ENCODE assay signal across 8 cellular contexts in genomic region chr2:46179037-46179621, GRCh38.
DNase-seq lines count a peak whose midpoint lies in the region; ATAC-seq, FAIRE-seq and TF ChIP-seq lines count a peak whose summit lies in the region.

No MANE protein-coding gene starts in this region.

- DNase-seq in SK-N-SH, result peak; percentile 55
- peak; percentile 77 for DNase-seq in amniotic stem cell (lab: John Stamatoyannopoulos, UW)
- no peak for DNase-seq in HepG2 (ENCODE audit: low spot score)
- DNase-seq in stimulated activated CD8-positive, alpha-beta memory T cell treated with anti-CD3 and anti-CD28 coated beads, Interleukin-12 subunit alpha, Interleukin-12 subunit beta, amount 100 ng/mL, for 1 hour (ENCODE audit: low read depth), result peak; percentile 14
- no peak for DNase-seq in RKO (ENCODE audit: low spot score)
- no peak for DNase-seq in GM19238 (ENCODE audit: insufficient read length, low spot score)

- H3K4me3 ChIP-seq in SK-N-SH (ENCODE audit: low read depth in 2 of 2, low read length in 1 of 2) (no peak overlapping the region), HepG2 (replicated peaks in 1 of 3; ENCODE audit: insufficient read depth in 1 of 3, low read depth in 2 of 3, low read length in 3 of 3) (no peak overlapping the region)

- BruUV-seq in HepG2 (replicated peaks; lab: Mats Ljungman, UMichigan), result no TSS peak

- no peak overlapping the region for H3K4me2 ChIP-seq in SK-N-SH
- H3K4me2 ChIP-seq in HepG2 (ENCODE audit: low read depth, low read length), result no peak overlapping the region

- FAIRE-seq in HepG2 (lab: Jason Lieb, UNC), result no peak

- H3K9ac ChIP-seq in SK-N-SH (peak overlapping the region; percentile 25), HepG2 (ENCODE audit: insufficient read depth, low read depth, low read length) (no peak overlapping the region)

- TF ChIP-seq CTCF in SK-N-SH (IDR thresholded peaks at IDR 0.05), result no peak
- TF ChIP-seq CTCF in HepG2 (CRISPR knock-in tag; IDR thresholded peaks at IDR 0.05), result no peak

- H2AFZ ChIP-seq in SK-N-SH (ENCODE audit: low read depth) (peak overlapping the region; percentile 23), HepG2 (ENCODE audit: low read length) (no peak overlapping the region)

- 65% methylated on average over 4 of the region's 6 CpGs for WGBS in SK-N-SH (ENCODE audit: low lambda C conversion rate)
- WGBS in HepG2 (ENCODE audit: low lambda C conversion rate), result 78% methylated on average over 6 of the region's 6 CpGs

- H3K79me2 ChIP-seq in SK-N-SH (ENCODE audit: insufficient read depth) (no peaks in the 10 kb centered on the region), HepG2 (ENCODE audit: insufficient read depth, low read length) (no peaks in the 10 kb centered on the region)

- TF ChIP-seq POLR2A in HepG2 (IDR thresholded peaks at IDR 0.05; ENCODE audit: insufficient read depth in 1 of 2, low read depth in 2 of 2, low read length in 2 of 2), result no peak

- H3K4me1 ChIP-seq in SK-N-SH (ENCODE audit: control insufficient read depth in 1 of 2, insufficient read depth in 2 of 2, low read depth in 1 of 2, low read length in 1 of 2) (peaks cover 11 to 15% of the 10 kb centered on the region in 2 experiments; a peak in 3 of 4 replicates), HepG2 (ENCODE audit: insufficient read depth, low read length) (peaks cover 6% of the 10 kb centered on the region)

- ATAC-seq in GM21423 (IDR thresholded peaks at IDR 0.05; ENCODE audit: unreplicated experiment) (peak; percentile 62), HepG2 (peak; percentile 43; the same call in 1 of the 3 replicates), HG03108 (IDR thresholded peaks at IDR 0.05; ENCODE audit: unreplicated experiment) (no peak)

- H3K36me3 ChIP-seq in SK-N-SH (replicated peaks in 1 of 2; ENCODE audit: control insufficient read depth in 1 of 2, insufficient read depth in 2 of 2, low read length in 1 of 2), result peaks cover 0 to 4% of the 10 kb centered on the region in 2 experiments
- no peaks in the 10 kb centered on the region for H3K36me3 ChIP-seq in HepG2 (replicated peaks in 1 of 2; ENCODE audit: control insufficient read depth in 1 of 2, insufficient read depth in 2 of 2, low read length in 2 of 2)

- intact Hi-C loops in HepG2 (cut with micrococcal nuclease; ENCODE audit: unreplicated experiment), result no loop called here

- in situ Hi-C loops in HepG2 (cut with HindIII; ENCODE audit: extremely low pct_ligation_motif_present, low pct_unique_long_range_greater_than_20kb), result no loop called here

- CTCF ChIA-PET in SK-N-SH (lab: Yijun Ruan, JAX) (interaction anchor here (2.8 kb wide), 1 partner anchor 116 kb away, joined by 6 read pairs; no protein-coding TSS in a partner anchor), HepG2 (lab: Yijun Ruan, JAX; ENCODE audit: low intra/inter-chr PET ratio, low total read pairs) (no interaction called here)

- TF ChIP-seq EP300 in SK-N-SH (IDR thresholded peaks at IDR 0.05; ENCODE audit: borderline replicate concordance in 1 of 2, low read depth in 1 of 2, low read length in 1 of 2) (0 out of 4 replicates have a peak, but pooled peaks of 1 of the 2 experiments have one; percentile 10), HepG2 (IDR thresholded peaks at IDR 0.05; ENCODE audit: low read depth in 2 of 2, low read length in 2 of 2) (no peak), HepG2 (CRISPR knock-in tag; IDR thresholded peaks at IDR 0.05; ENCODE audit: borderline replicate concordance) (no peak)

- H3K9me2 ChIP-seq in SK-N-SH, result no peaks in the 10 kb centered on the region

- peaks cover 6% of the 10 kb centered on the region for H3F3A ChIP-seq in SK-N-SH (replicated peaks; ENCODE audit: insufficient read depth)

- H4K20me1 ChIP-seq in SK-N-SH (ENCODE audit: insufficient read depth) (no peaks in the 10 kb centered on the region), HepG2 (ENCODE audit: insufficient read depth, low read length) (peaks cover under 1% of the 10 kb centered on the region; the same call in 1 of the 2 replicates)

- H3K9me3 ChIP-seq in SK-N-SH (no peaks in the 10 kb centered on the region), HepG2 (ENCODE audit: low read length) (no peaks in the 10 kb centered on the region)

- POLR2A ChIA-PET in SK-N-SH (lab: Yijun Ruan, JAX), result no interaction called here
- POLR2A ChIA-PET in HepG2 (lab: Yijun Ruan, JAX), result no interaction called here

- H3K27ac ChIP-seq in SK-N-SH (ENCODE audit: low read depth in 2 of 2, low read length in 1 of 2), result peak overlapping the region; percentile 26 to 82
- no peak overlapping the region for H3K27ac ChIP-seq in HepG2 (ENCODE audit: extremely low read length, insufficient read depth, low read length)

- no peaks in the 10 kb centered on the region for H3K27me3 ChIP-seq in SK-N-SH (ENCODE audit: insufficient read depth)
- peaks cover 0 to 13% of the 10 kb centered on the region in 2 experiments; a peak in 1 of 5 replicates for H3K27me3 ChIP-seq in HepG2 (ENCODE audit: control insufficient read depth in 1 of 2, insufficient read depth in 2 of 2, low read length in 2 of 2)

- TF ChIP-seq RAD21 in SK-N-SH (IDR thresholded peaks at IDR 0.05; ENCODE audit: low read length), result no peak
- TF ChIP-seq RAD21 in HepG2 (CRISPR knock-in tag; IDR thresholded peaks at IDR 0.05), result no peak

TF ChIP-seq in SK-N-SH, 30 proteins besides CTCF, POLR2A, EP300 and RAD21 (continues in another document):
- TF ChIP-seq TAF1 (IDR thresholded peaks at IDR 0.05; ENCODE audit: borderline replicate concordance, low read depth, low read length) (0 out of 2 replicates have a peak, but pooled peaks have one; percentile 14), SIN3A (IDR thresholded peaks at IDR 0.05; ENCODE audit: borderline replicate concordance, low read depth, low read length) (no peak), GABPA (IDR thresholded peaks at IDR 0.05; ENCODE audit: low read depth) (peak; percentile 42; the same call in 1 of the 2 replicates), GATA2 (CRISPR knock-in tag; IDR thresholded peaks at IDR 0.05) (no peak), MEF2A (IDR thresholded peaks at IDR 0.05; ENCODE audit: borderline replicate concordance, low read depth) (no peak), JUND (IDR thresholded peaks at IDR 0.05) (no peak), CHD2 (IDR thresholded peaks at IDR 0.05; ENCODE audit: low read length, partially characterized antibody) (no peak), NFIC (IDR thresholded peaks at IDR 0.05; ENCODE audit: borderline replicate concordance) (no peak)

TF ChIP-seq in HepG2, 621 proteins besides CTCF, POLR2A, EP300 and RAD21:
- TF ChIP-seq ZBTB21 (CRISPR knock-in tag; IDR thresholded peaks at IDR 0.05) (no peak), CREB1 (IDR thresholded peaks at IDR 0.05) (peak; percentile 68), CREB1 (CRISPR knock-in tag; IDR thresholded peaks at IDR 0.05) (no peak)

Comparison
In these comparisons a context has a peak if more than half of its experiments do, and no peak if none do; other contexts are left out.
1. DNase-seq: peak in SK-N-SH (single experiment), amniotic stem cell (single experiment) and stimulated activated CD8-positive, alpha-beta memory T cell treated with anti-CD3 and anti-CD28 coated beads, Interleukin-12 subunit alpha, Interleukin-12 subunit beta, amount 100 ng/mL, for 1 hour (single experiment); none in HepG2 (single experiment), RKO (single experiment) and GM19238 (single experiment).